17 cellular contexts compared by ENCODE assay signal in the genomic region with DNA sequence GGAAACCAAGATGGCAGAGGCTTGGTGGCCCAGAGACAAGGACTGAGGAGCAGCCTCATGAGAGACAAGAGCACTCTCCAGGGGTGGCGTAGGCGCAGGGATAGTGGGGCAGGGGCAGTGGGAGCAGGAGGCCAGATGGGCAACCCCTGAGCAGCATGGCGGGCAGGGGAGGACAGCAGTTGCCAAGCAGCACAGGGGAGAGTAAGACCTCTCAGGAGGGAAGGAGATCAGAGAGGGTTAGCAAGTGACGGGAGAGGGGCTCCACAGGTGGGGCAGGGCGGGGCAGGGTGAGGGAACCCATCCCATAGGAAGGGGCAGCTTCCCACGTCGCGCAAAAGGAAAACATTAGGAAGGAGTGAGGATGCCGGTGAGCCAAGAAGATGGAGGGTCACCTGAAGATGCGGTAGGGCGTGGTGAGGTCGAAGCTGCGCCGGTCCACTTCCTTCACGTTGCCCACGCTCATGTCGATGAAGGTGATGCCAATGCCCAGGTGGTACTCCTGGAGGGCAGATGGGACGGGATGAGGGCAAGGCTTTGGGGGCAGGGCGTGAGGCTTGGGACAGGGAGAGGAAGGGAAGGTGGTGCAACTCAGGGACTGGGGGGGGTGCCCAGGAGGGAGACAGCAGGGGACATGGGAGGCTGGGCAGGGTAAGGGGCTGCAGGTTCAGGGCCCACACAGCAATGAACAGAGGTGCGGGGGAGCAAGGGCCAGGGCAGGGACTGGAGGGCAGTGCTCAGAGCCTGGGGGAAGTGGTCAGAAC. TPM values are rescaled to one million over a fixed set of nuclear protein-coding genes. Genes with fewer than 3 reads are reported as not detected.
DNase-seq lines count a peak whose midpoint lies in the region; ATAC-seq, FAIRE-seq and TF ChIP-seq lines count a peak whose summit lies in the region.
"Had no signal": no experiment of that assay in that cellular context is flagged by ENCODE, and none has a peak within 500 bp of the region (broad histone marks: within the 10 kb centered on the region; RNA-seq: fewer than 3 reads in every experiment).

No MANE protein-coding gene starts in this region.

- in situ Hi-C loops in HepG2 (cut with HindIII; ENCODE audit: extremely low pct_ligation_motif_present, low pct_unique_long_range_greater_than_20kb), result no loop called here

- no peaks in the 10 kb centered on the region for H4K20me1 ChIP-seq in HepG2 (ENCODE audit: insufficient read depth, low read length)

- H3K4me2 ChIP-seq in HepG2 (ENCODE audit: low read depth, low read length), result no peak overlapping the region

- H3K4me3 Mint-ChIP-seq in endothelial cell (ENCODE audit: unreplicated experiment), result no peak overlapping the region
- H3K4me3 Mint-ChIP-seq in stimulated activated memory B cell treated with anti-CD40 and anti-IgM and Interleukin-4, amounts not matched to agents 10 μg/mL and 1 μg/mL and 100 μg/mL, for 72 hours, result no peak overlapping the region
- H3K4me3 Mint-ChIP-seq in CD4-positive, alpha-beta memory T cell, result no peak overlapping the region

- POLR2A ChIA-PET in HepG2 (lab: Yijun Ruan, JAX), result no interaction called here
- POLR2A ChIA-PET in HEK293 (lab: Yijun Ruan, JAX), result no interaction called here
- POLR2A ChIA-PET in CD4-positive, alpha-beta memory T cell (lab: Charles Lee; ENCODE audit: partially characterized antibody), result interaction anchor here (1.4 kb wide), 1 partner anchor 12 kb away, joined by 4 read pairs; no protein-coding TSS in a partner anchor

- over 99% methylated on average over 20 of the region's 20 CpGs for WGBS in HepG2 (ENCODE audit: low lambda C conversion rate)
- 96% methylated on average over 4 of the region's 20 CpGs for WGBS in right lobe of liver (ENCODE audit: insufficient coverage, low coverage, low lambda C conversion rate, missing lambda C conversion rate)

- CTCF ChIA-PET in HepG2 (lab: Yijun Ruan, JAX; ENCODE audit: low intra/inter-chr PET ratio, low total read pairs) (no interaction called here), HEK293 (lab: Yijun Ruan, JAX) (interaction anchor here (1.2 kb wide), 1 partner anchor 16 kb away, joined by 8 read pairs; no protein-coding TSS in a partner anchor)
- CTCF ChIA-PET in CD4-positive, alpha-beta memory T cell (lab: Charles Lee; ENCODE audit: partially characterized antibody), result interaction anchor here (1.8 kb wide), 1 partner anchor 16 kb away, joined by 5 read pairs; no protein-coding TSS in a partner anchor

- no peak for TF ChIP-seq RAD21 in HepG2 (CRISPR knock-in tag; IDR thresholded peaks at IDR 0.05)

- peaks cover 31% of the 10 kb centered on the region for H3K36me3 Mint-ChIP-seq in endothelial cell (ENCODE audit: low read depth, unreplicated experiment)
- peaks cover 77% of the 10 kb centered on the region for H3K36me3 Mint-ChIP-seq in stimulated activated memory B cell treated with anti-CD40 and anti-IgM and Interleukin-4, amounts not matched to agents 10 μg/mL and 1 μg/mL and 100 μg/mL, for 72 hours
- peaks cover 36 to 78% of the 10 kb centered on the region in 2 donors for H3K36me3 Mint-ChIP-seq in CD4-positive, alpha-beta memory T cell

- H3K4me3 ChIP-seq in HepG2 (replicated peaks in 1 of 3; ENCODE audit: insufficient read depth in 1 of 3, low read depth in 2 of 3, low read length in 3 of 3), result no peak overlapping the region
- no peak overlapping the region for H3K4me3 ChIP-seq in right lobe of liver
- H3K4me3 ChIP-seq in HEK293 (ENCODE audit: low read depth, low read length), result no peak overlapping the region
- no peak overlapping the region for H3K4me3 ChIP-seq in CD4-positive, alpha-beta memory T cell (ENCODE audit: low read length in 2 of 2)
- no peak overlapping the region for H3K4me3 ChIP-seq in H7 (ENCODE audit: insufficient read depth, low read depth, low read length)
- H3K4me3 ChIP-seq: SJCRH30 had no signal

- H3K9me3 ChIP-seq in HepG2 (ENCODE audit: low read length) (no peaks in the 10 kb centered on the region), right lobe of liver (no peaks in the 10 kb centered on the region), HEK293 (ENCODE audit: control insufficient read depth, insufficient read depth, low read depth, low read length) (no peaks in the 10 kb centered on the region)
- no peaks in the 10 kb centered on the region for H3K9me3 ChIP-seq in CD4-positive, alpha-beta memory T cell (ENCODE audit: control insufficient read depth in 1 of 2, low read length in 2 of 2)
- H3K9me3 ChIP-seq: SJCRH30 had no signal

- no peak for DNase-seq in HepG2 (ENCODE audit: low spot score)
- no peak for DNase-seq in right lobe of liver
- no peak for DNase-seq in endothelial cell (ENCODE audit: low spot score)
- no peak for DNase-seq in amygdala (lab: John Stamatoyannopoulos, UW)
- no peak for DNase-seq in CD4-positive, alpha-beta memory T cell
- no peak for DNase-seq in H7
- DNase-seq: C1 segment of cervical spinal cord, COR-L47, Karpas-422, NCI-H1417 treated with DMSO at 0.1 percent for 48 hours, NCI-H2029, NCI-H446 treated with DMSO at 0.1 percent for 48 hours, SJCRH30 had no signal

- TF ChIP-seq CTCF in HepG2 (CRISPR knock-in tag; IDR thresholded peaks at IDR 0.05), result no peak
- TF ChIP-seq CTCF in right lobe of liver (IDR thresholded peaks at IDR 0.05), result no peak
- TF ChIP-seq CTCF in HEK293 (tag by site-specific recombination; IDR thresholded peaks at IDR 0.05), result no peak
- TF ChIP-seq CTCF in endothelial cell (IDR thresholded peaks at IDR 0.05; ENCODE audit: unreplicated experiment), result no peak

- H3K36me3 ChIP-seq in HepG2 (replicated peaks in 1 of 2; ENCODE audit: control insufficient read depth in 1 of 2, insufficient read depth in 2 of 2, low read length in 2 of 2) (peaks cover 53 to 87% of the 10 kb centered on the region in 2 experiments), right lobe of liver (peaks cover 0 to 69% (median 34%) of the 10 kb centered on the region in 4 donors), HEK293 (ENCODE audit: control insufficient read depth in 2 of 2, insufficient read depth in 1 of 2, low read length in 2 of 2) (peaks cover 0 to 84% of the 10 kb centered on the region in 2 experiments; a peak in 1 of 3 replicates), H7 (replicated peaks; ENCODE audit: control insufficient read depth, insufficient read depth, low read length) (peaks cover 7% of the 10 kb centered on the region)
- peaks cover 75% of the 10 kb centered on the region for H3K36me3 ChIP-seq in CD4-positive, alpha-beta memory T cell (ENCODE audit: insufficient read depth, low read length)
- H3K36me3 ChIP-seq: SJCRH30 had no signal

- BruUV-seq in HepG2 (replicated peaks; lab: Mats Ljungman, UMichigan), result no TSS peak

- H3K27ac ChIP-seq in HepG2 (ENCODE audit: extremely low read length, insufficient read depth, low read length), result no peak overlapping the region
- no peak overlapping the region for H3K27ac ChIP-seq in right lobe of liver
- H3K27ac ChIP-seq in HEK293 (ENCODE audit: extremely low read depth, low read depth, low read length), result no peak overlapping the region
- no peak overlapping the region for H3K27ac ChIP-seq in CD4-positive, alpha-beta memory T cell (ENCODE audit: low read depth, low read length)
- H3K27ac ChIP-seq: SJCRH30 had no signal

- intact Hi-C loops in HepG2 (cut with micrococcal nuclease; ENCODE audit: unreplicated experiment) (no loop called here), right lobe of liver (cut with DNase I) (no loop called here)
- intact Hi-C loops in CD4-positive, alpha-beta memory T cell (cut with micrococcal nuclease), result no loop called here

- FAIRE-seq in HepG2 (lab: Jason Lieb, UNC), result no peak
- FAIRE-seq: G401.6 had no signal

- H3K27ac Mint-ChIP-seq in endothelial cell (ENCODE audit: unreplicated experiment), result peak overlapping the region; percentile 57
- H3K27ac Mint-ChIP-seq in stimulated activated memory B cell treated with anti-CD40 and anti-IgM and Interleukin-4, amounts not matched to agents 10 μg/mL and 1 μg/mL and 100 μg/mL, for 72 hours, result no peak overlapping the region
- peak overlapping the region in 3 of 7 donors; percentile 32 to 79 (median 37) for H3K27ac Mint-ChIP-seq in CD4-positive, alpha-beta memory T cell

- no peak overlapping the region for H2AFZ ChIP-seq in HepG2 (ENCODE audit: low read length)

- H3K27me3 ChIP-seq in HepG2 (ENCODE audit: control insufficient read depth in 1 of 2, insufficient read depth in 2 of 2, low read length in 2 of 2) (no peaks in the 10 kb centered on the region), right lobe of liver (no peaks in the 10 kb centered on the region), H7 (ENCODE audit: control insufficient read depth, insufficient read depth, low read length) (no peaks in the 10 kb centered on the region)
- H3K27me3 ChIP-seq in CD4-positive, alpha-beta memory T cell (ENCODE audit: insufficient read depth, low read length), result no peaks in the 10 kb centered on the region
- H3K27me3 ChIP-seq: SJCRH30 had no signal

- H3K79me2 ChIP-seq in HepG2 (ENCODE audit: insufficient read depth, low read length), result no peaks in the 10 kb centered on the region

- ATAC-seq in HepG2 (no peak), right lobe of liver (no peak)
- ATAC-seq in stimulated activated memory B cell treated with anti-CD40 and anti-IgM and Interleukin-4, amounts not matched to agents 10 μg/mL and 1 μg/mL and 100 μg/mL, for 72 hours, result peak; percentile 27
- ATAC-seq: Panc1 had no signal

- no peaks in the 10 kb centered on the region for H3K9me3 Mint-ChIP-seq in endothelial cell (ENCODE audit: unreplicated experiment)
- no peaks in the 10 kb centered on the region for H3K9me3 Mint-ChIP-seq in stimulated activated memory B cell treated with anti-CD40 and anti-IgM and Interleukin-4, amounts not matched to agents 10 μg/mL and 1 μg/mL and 100 μg/mL, for 72 hours
- H3K9me3 Mint-ChIP-seq in CD4-positive, alpha-beta memory T cell, result no peaks in the 10 kb centered on the region

- H3K9ac ChIP-seq in HepG2 (ENCODE audit: insufficient read depth, low read depth, low read length), result no peak overlapping the region

- H3K4me1 ChIP-seq in HepG2 (ENCODE audit: insufficient read depth, low read length) (no peaks in the 10 kb centered on the region), right lobe of liver (no peaks in the 10 kb centered on the region), HEK293 (ENCODE audit: control insufficient read depth, insufficient read depth, low read length) (no peaks in the 10 kb centered on the region)
- H3K4me1 ChIP-seq in CD4-positive, alpha-beta memory T cell (ENCODE audit: insufficient read depth, low read length), result peaks cover 3% of the 10 kb centered on the region

- H3K4me1 Mint-ChIP-seq in endothelial cell (ENCODE audit: unreplicated experiment), result peaks cover 13% of the 10 kb centered on the region
- peaks cover 45% of the 10 kb centered on the region for H3K4me1 Mint-ChIP-seq in stimulated activated memory B cell treated with anti-CD40 and anti-IgM and Interleukin-4, amounts not matched to agents 10 μg/mL and 1 μg/mL and 100 μg/mL, for 72 hours
- peaks cover 0 to 12% (median 7%) of the 10 kb centered on the region in 4 donors for H3K4me1 Mint-ChIP-seq in CD4-positive, alpha-beta memory T cell

- no peak for TF ChIP-seq POLR2A in HepG2 (IDR thresholded peaks at IDR 0.05; ENCODE audit: insufficient read depth in 1 of 2, low read depth in 2 of 2, low read length in 2 of 2)
- TF ChIP-seq POLR2A in right lobe of liver (IDR thresholded peaks at IDR 0.05), result no peak

- TF ChIP-seq EP300 in HepG2 (IDR thresholded peaks at IDR 0.05; ENCODE audit: low read depth in 2 of 2, low read length in 2 of 2) (no peak), HepG2 (CRISPR knock-in tag; IDR thresholded peaks at IDR 0.05; ENCODE audit: borderline replicate concordance) (no peak)

- H3K27me3 Mint-ChIP-seq in endothelial cell (ENCODE audit: unreplicated experiment), result peaks cover 13% of the 10 kb centered on the region
- H3K27me3 Mint-ChIP-seq in stimulated activated memory B cell treated with anti-CD40 and anti-IgM and Interleukin-4, amounts not matched to agents 10 μg/mL and 1 μg/mL and 100 μg/mL, for 72 hours, result no peaks in the 10 kb centered on the region
- H3K27me3 Mint-ChIP-seq in CD4-positive, alpha-beta memory T cell, result no peaks in the 10 kb centered on the region

RNA-seq across cellular contexts. Expression of a gene that starts 35.4 kb away (rescaled TPM):
- not detected in 2 replicates for total RNA-seq in HepG2 (2016; rRNA removed; fragmentation: Illumina TruSeq; extraction: Trizol)
- total RNA-seq in HepG2 (2016; cell fraction: cytosol; rRNA removed; fragmentation: Illumina TruSeq; extraction: Trizol; ENCODE audit: low read depth), result not detected in 2 replicates
- 0.19 TPM in 1 of 2 replicates, not detected in the other for total RNA-seq in HepG2 (2016; cell fraction: insoluble cytoplasmic fraction; rRNA removed; fragmentation: Illumina TruSeq; extraction: Trizol)
- total RNA-seq in HepG2 (2016; cell fraction: membrane; rRNA removed; fragmentation: Illumina TruSeq; extraction: Trizol), result not detected in 2 replicates
- total RNA-seq in HepG2 (2016; cell fraction: nucleus; rRNA removed; fragmentation: Illumina TruSeq; extraction: Trizol), result 0.81 TPM in 1 of 2 replicates, not detected in the other
- polyA plus RNA-seq in HepG2 (2011; rRNA removed), result 2.8 and 3.1 TPM in 2 replicates
- 0.74 and 0.82 TPM in 2 replicates for polyA plus RNA-seq in HepG2 (2011; cell fraction: cytosol; rRNA removed)
- 12.4 and 12.9 TPM in 2 replicates for polyA plus RNA-seq in HepG2 (2011; cell fraction: nucleus; rRNA removed)
- polyA plus RNA-seq in HepG2 (2012), result 1.1 and 1.3 TPM in 2 replicates
- not detected in 2 replicates for polyA plus RNA-seq in HepG2 (2016; cell fraction: cytosol; fragmentation: Illumina TruSeq; extraction: Trizol; ENCODE audit: low read depth)
- polyA plus RNA-seq in HepG2 (2016; cell fraction: insoluble cytoplasmic fraction; fragmentation: Illumina TruSeq; extraction: Trizol; ENCODE audit: low read depth), result not detected in 2 replicates
- polyA plus RNA-seq in HepG2 (2016; cell fraction: membrane; fragmentation: Illumina TruSeq; extraction: Trizol; ENCODE audit: low read depth), result not detected in 2 replicates
- polyA plus RNA-seq in HepG2 (2016; cell fraction: nucleus; fragmentation: Illumina TruSeq; extraction: Trizol; ENCODE audit: insufficient read depth, low read depth), result not detected in 2 replicates
- 1.6 and 410 TPM in 2 replicates for polyA minus RNA-seq in HepG2 (2011; rRNA and poly(A)+ RNA removed; ENCODE audit: low replicate concordance)
- 0.62 and 1.1 TPM in 2 replicates for polyA minus RNA-seq in HepG2 (2011; cell fraction: cytosol; rRNA and poly(A)+ RNA removed)
- polyA minus RNA-seq in HepG2 (2011; cell fraction: nucleus; rRNA and poly(A)+ RNA removed), result 2.2 and 3.6 TPM in 2 replicates
- 10 to 100 TPM; 11.2 to 46.3 (median 22.8) TPM for total RNA-seq in right lobe of liver
- total RNA-seq in endothelial cell (ENCODE audit: unreplicated experiment), result 65.9 TPM
- 1 to 10 TPM in 1 of 2 experiments, under 1 TPM in 1; 0.75 to 1.7 TPM for total RNA-seq in CD4-positive, alpha-beta memory T cell
- polyA plus RNA-seq in CD4-positive, alpha-beta memory T cell, result 1 to 10 TPM in 1 of 2 donors, under 1 TPM in 1; 0.11 to 1.2 TPM
- total RNA-seq in H7 (2014; rRNA removed; shearing (Covaris generic)), result 1.9 and 2.9 TPM in 2 replicates

RNA-seq across cellular contexts. Expression of a gene that starts 42.5 kb away (rescaled TPM):
- total RNA-seq in HepG2 (2016; rRNA removed; fragmentation: Illumina TruSeq; extraction: Trizol), result 55.2 and 55.5 TPM in 2 replicates
- total RNA-seq in HepG2 (2016; cell fraction: cytosol; rRNA removed; fragmentation: Illumina TruSeq; extraction: Trizol; ENCODE audit: low read depth), result 21.9 TPM in 2 replicates
- total RNA-seq in HepG2 (2016; cell fraction: insoluble cytoplasmic fraction; rRNA removed; fragmentation: Illumina TruSeq; extraction: Trizol), result 49.1 and 52.3 TPM in 2 replicates
- total RNA-seq in HepG2 (2016; cell fraction: membrane; rRNA removed; fragmentation: Illumina TruSeq; extraction: Trizol), result 15.6 and 18.1 TPM in 2 replicates
- 76.5 and 77.3 TPM in 2 replicates for total RNA-seq in HepG2 (2016; cell fraction: nucleus; rRNA removed; fragmentation: Illumina TruSeq; extraction: Trizol)
- 43.2 and 64.0 TPM in 2 replicates for polyA plus RNA-seq in HepG2 (2011; rRNA removed)
- 27.5 and 37.2 TPM in 2 replicates for polyA plus RNA-seq in HepG2 (2011; cell fraction: cytosol; rRNA removed)
- polyA plus RNA-seq in HepG2 (2011; cell fraction: nucleus; rRNA removed), result 341 and 362 TPM in 2 replicates
- polyA plus RNA-seq in HepG2 (2012), result 33.2 and 39.7 TPM in 2 replicates
- polyA plus RNA-seq in HepG2 (2016; cell fraction: cytosol; fragmentation: Illumina TruSeq; extraction: Trizol; ENCODE audit: low read depth), result 2.2 and 3.2 TPM in 2 replicates
- polyA plus RNA-seq in HepG2 (2016; cell fraction: insoluble cytoplasmic fraction; fragmentation: Illumina TruSeq; extraction: Trizol; ENCODE audit: low read depth), result 40.0 and 49.8 TPM in 2 replicates
- 5.5 and 6.6 TPM in 2 replicates for polyA plus RNA-seq in HepG2 (2016; cell fraction: membrane; fragmentation: Illumina TruSeq; extraction: Trizol; ENCODE audit: low read depth)
- polyA plus RNA-seq in HepG2 (2016; cell fraction: nucleus; fragmentation: Illumina TruSeq; extraction: Trizol; ENCODE audit: insufficient read depth, low read depth), result 163 and 180 TPM in 2 replicates
- polyA minus RNA-seq in HepG2 (2011; rRNA and poly(A)+ RNA removed; ENCODE audit: low replicate concordance), result 42.6 and 95.7 TPM in 2 replicates
- 32.2 and 38.2 TPM in 2 replicates for polyA minus RNA-seq in HepG2 (2011; cell fraction: cytosol; rRNA and poly(A)+ RNA removed)
- polyA minus RNA-seq in HepG2 (2011; cell fraction: nucleus; rRNA and poly(A)+ RNA removed), result 73.1 and 90.3 TPM in 2 replicates
- total RNA-seq in right lobe of liver, result 10 to 100 TPM; 32.9 to 76.7 (median 41.2) TPM
- total RNA-seq in endothelial cell (ENCODE audit: unreplicated experiment), result 55.1 TPM
- total RNA-seq in CD4-positive, alpha-beta memory T cell, result 100 to 1,000 TPM; 144 to 157 TPM
- 10 to 100 TPM in 1 of 2 donors, 1 to 10 TPM in 1; 9.5 to 36.8 TPM for polyA plus RNA-seq in CD4-positive, alpha-beta memory T cell
- 85.2 and 85.5 TPM in 2 replicates for total RNA-seq in H7 (2014; rRNA removed; shearing (Covaris generic))
